In the genomic region with DNA sequence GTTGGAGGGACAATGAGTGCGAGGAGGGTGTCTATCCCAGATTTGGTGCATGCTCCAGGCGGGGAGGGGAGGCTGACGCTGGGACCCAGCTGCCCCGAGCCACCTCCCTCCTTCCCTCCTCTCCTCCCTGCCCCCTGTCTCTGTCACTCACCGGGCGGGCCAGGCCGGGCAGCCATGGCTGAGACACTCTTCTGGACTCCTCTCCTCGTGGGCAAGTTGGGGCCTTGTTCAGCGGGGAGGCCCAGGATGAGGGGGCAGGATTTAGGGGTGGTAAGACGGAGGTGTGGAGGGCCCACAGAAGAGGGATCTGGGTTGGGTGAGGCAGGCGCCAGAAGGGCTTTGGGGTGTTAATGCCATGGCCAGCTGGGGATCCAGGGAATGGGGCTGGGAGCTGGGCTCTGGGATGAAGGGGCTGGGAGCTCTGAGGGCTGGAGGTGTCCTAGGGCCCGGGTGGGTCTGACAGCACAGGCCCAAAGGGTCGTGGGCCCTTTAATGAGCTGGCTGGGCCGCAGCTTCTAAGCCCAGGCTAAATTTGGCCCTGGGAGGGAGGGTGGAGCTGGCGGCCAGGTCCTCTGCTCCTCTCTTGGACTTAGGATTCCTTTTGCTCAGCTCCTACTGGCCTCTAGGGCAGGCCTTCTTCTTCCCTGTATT, we compare ENCODE assay signal across 16 cellular contexts. TPM values are rescaled to one million over a fixed set of nuclear protein-coding genes. Genes with fewer than 3 reads are reported as not detected.
DNase-seq lines count a peak whose midpoint lies in the region; ATAC-seq and TF ChIP-seq lines count a peak whose summit lies in the region.
"Had no signal": no experiment of that assay in that cellular context is flagged by ENCODE, and none has a peak within 500 bp of the region (broad histone marks: within the 10 kb centered on the region; RNA-seq: fewer than 3 reads in every experiment).

Gene SGCA, plus strand, starts transcription at position 139 of the 651 bp plus-strand sequence. Its CDS starts 36 bp downstream, at position 175.

- H3K9me3 Mint-ChIP-seq in stimulated activated memory B cell treated with anti-CD40 and anti-IgM and Interleukin-4, amounts not matched to agents 10 μg/mL and 1 μg/mL and 100 μg/mL, for 72 hours, result no peaks in the 10 kb centered on the region
- H3K9me3 Mint-ChIP-seq: CD8-positive, alpha-beta T cell had no signal

- no peaks in the 10 kb centered on the region for H3K36me3 Mint-ChIP-seq in stimulated activated memory B cell treated with anti-CD40 and anti-IgM and Interleukin-4, amounts not matched to agents 10 μg/mL and 1 μg/mL and 100 μg/mL, for 72 hours
- H3K36me3 Mint-ChIP-seq: CD8-positive, alpha-beta T cell had no signal

- POLR2A ChIA-PET in RWPE1 (lab: Yijun Ruan, JAX; ENCODE audit: low non-redundant PET), result interaction anchor here (0.6 kb wide), 1 partner anchor 283 kb away, joined by 8 read pairs; no protein-coding TSS in a partner anchor
- POLR2A ChIA-PET in HEK293T (lab: Yijun Ruan, JAX), result interaction anchor here (1.5 to 2.2 kb wide), 2 partner anchors 12 to 14 kb away, joined by 7 to 13 read pairs; no protein-coding TSS in a partner anchor

- TF ChIP-seq CTCF in RWPE1 (conservative IDR thresholded peaks at IDR 0.05; ENCODE audit: low read depth), result no peak
- TF ChIP-seq CTCF in esophagus squamous epithelium (IDR thresholded peaks at IDR 0.05), result peak in 1 of 6 experiments; percentile 13

- ATAC-seq in stimulated activated memory B cell treated with anti-CD40 and anti-IgM and Interleukin-4, amounts not matched to agents 10 μg/mL and 1 μg/mL and 100 μg/mL, for 72 hours, result no peak
- no peak for ATAC-seq in GM18517 (IDR thresholded peaks at IDR 0.05; ENCODE audit: unreplicated experiment)
- ATAC-seq: activated CD4-positive, CD25-positive, alpha-beta regulatory T cell treated with anti-CD3 and anti-CD28 coated beads, Interleukin-2, amount 50 U/mL, for 24 hours; CD8-positive, alpha-beta T cell had no signal

- H3K4me3 Mint-ChIP-seq in stimulated activated memory B cell treated with anti-CD40 and anti-IgM and Interleukin-4, amounts not matched to agents 10 μg/mL and 1 μg/mL and 100 μg/mL, for 72 hours, result no peak within 1 kb of the TSS
- H3K4me3 Mint-ChIP-seq: activated naive CD4-positive, alpha-beta T cell treated with anti-CD3 and anti-CD28 coated beads, Interleukin-2, amount 10 ng/mL, durations not matched to agents 7 days and 5 days; CD8-positive, alpha-beta T cell had no signal

- H3K4me3 ChIP-seq in esophagus squamous epithelium, result peak within 1 kb of the TSS in 3 of 4 donors; percentile 26 to 57 (median 30)
- H3K4me3 ChIP-seq in mucosa of stomach (ENCODE audit: low read length), result no peak within 1 kb of the TSS

- no peaks in the 10 kb centered on the region for H3K36me3 ChIP-seq in esophagus squamous epithelium
- H3K36me3 ChIP-seq in mucosa of stomach (ENCODE audit: control insufficient read depth, insufficient read depth, low read length), result no peaks in the 10 kb centered on the region

- H3K9me3 ChIP-seq in esophagus squamous epithelium (no peaks in the 10 kb centered on the region), mucosa of stomach (ENCODE audit: control insufficient read depth, low read length) (no peaks in the 10 kb centered on the region)

- H3K27ac Mint-ChIP-seq in stimulated activated memory B cell treated with anti-CD40 and anti-IgM and Interleukin-4, amounts not matched to agents 10 μg/mL and 1 μg/mL and 100 μg/mL, for 72 hours, result peak within 1 kb of the TSS; percentile 75
- H3K27ac Mint-ChIP-seq: activated naive CD4-positive, alpha-beta T cell treated with anti-CD3 and anti-CD28 coated beads, Interleukin-2, amount 10 ng/mL, durations not matched to agents 7 days and 5 days; CD8-positive, alpha-beta T cell had no signal

- H3K4me1 Mint-ChIP-seq in stimulated activated memory B cell treated with anti-CD40 and anti-IgM and Interleukin-4, amounts not matched to agents 10 μg/mL and 1 μg/mL and 100 μg/mL, for 72 hours, result peaks cover 71% of the 10 kb centered on the region

- CTCF ChIA-PET in RWPE1 (lab: Yijun Ruan, JAX), result interaction anchor here (0.6 to 1.1 kb wide), 3 partner anchors 12 to 132 kb away, joined by 4 to 7 read pairs (median 4); no protein-coding TSS in a partner anchor
- CTCF ChIA-PET in HEK293T (lab: Yijun Ruan, JAX), result interaction anchor here (0.6 to 1.3 kb wide), 4 partner anchors 12 to 131 kb away, joined by 3 to 4 read pairs (median 4); no protein-coding TSS in a partner anchor

- H3K9ac ChIP-seq in mucosa of stomach (ENCODE audit: low read length), result peak within 1 kb of the TSS; percentile 39

- H3K27me3 ChIP-seq in esophagus squamous epithelium (peaks cover 0 to 5% (median 0%) of the 10 kb centered on the region in 4 donors), mucosa of stomach (ENCODE audit: control insufficient read depth, insufficient read depth, low read length) (peaks cover 5% of the 10 kb centered on the region)

- 59 to 77% methylated on average over 8 to 10 of the region's 15 CpGs for WGBS in esophagus squamous epithelium, 2 donors

- no peaks in the 10 kb centered on the region for H3K27me3 Mint-ChIP-seq in stimulated activated memory B cell treated with anti-CD40 and anti-IgM and Interleukin-4, amounts not matched to agents 10 μg/mL and 1 μg/mL and 100 μg/mL, for 72 hours

- TF ChIP-seq POLR2A in esophagus squamous epithelium (IDR thresholded peaks at IDR 0.05), result no peak

- peak within 1 kb of the TSS; percentile 56 for H3K27ac ChIP-seq in RWPE1
- H3K27ac ChIP-seq in esophagus squamous epithelium, result peak within 1 kb of the TSS; percentile 50 to 92 (median 81)

- H3K4me1 ChIP-seq in esophagus squamous epithelium (peaks cover 5 to 52% (median 7%) of the 10 kb centered on the region in 3 donors), mucosa of stomach (ENCODE audit: control insufficient read depth, insufficient read depth, low read length) (peaks cover 11% of the 10 kb centered on the region)

- DNase-seq in RWPE1 (ENCODE audit: low spot score), result no peak
- no peak for DNase-seq in esophagus squamous epithelium (lab: John Stamatoyannopoulos, UW)
- DNase-seq in stimulated activated CD4-positive, alpha-beta T cell treated with anti-CD3 and anti-CD28 coated beads, Interleukin-2, amount 100 ng/mL, for 24 hours, result no peak
- no peak for DNase-seq in HEK293T (ENCODE audit: extremely low spot score)
- no peak for DNase-seq in NCI-H187 (lab: John Stamatoyannopoulos, UW)
- DNase-seq: activated naive CD4-positive, alpha-beta T cell treated with anti-CD3 and anti-CD28 coated beads, Interleukin-2, amount 10 ng/mL, durations not matched to agents 7 days and 5 days; CD8-positive, alpha-beta T cell; glutamatergic neuron; NCI-H1417; NCI-H524 treated with DMSO at 0.1 percent for 48 hours; stimulated activated CD8-positive, alpha-beta memory T cell treated with anti-CD3 and anti-CD28 coated beads, Interleukin-4, amount 100 ng/mL, for 48 hours had no signal

- intact Hi-C loops in esophagus squamous epithelium (cut with DNase I), result no loop called here

TF ChIP-seq in HEK293T, 16 proteins besides CTCF, POLR2A, EP300 and RAD21:
- TF ChIP-seq ZNF384 (IDR thresholded peaks at IDR 0.05) (no peak), FOXM1 (IDR thresholded peaks at IDR 0.05; ENCODE audit: borderline replicate concordance) (no peak), ARNT (IDR thresholded peaks at IDR 0.05) (no peak), SP1 (IDR thresholded peaks at IDR 0.05) (no peak)
TF ChIP-seq in HEK293T: peak in this region for 0.

RNA-seq across cellular contexts. Expression of gene SGCA, which starts in this region (rescaled TPM):
- total RNA-seq in esophagus squamous epithelium, result 10 to 100 TPM in 1 of 4 donors, 1 to 10 TPM in 3; 1.9 to 15.1 (median 6.9) TPM
- total RNA-seq: SK-MEL-5 had no signal
